Comparison of ENCODE assay signal across 24 cellular contexts in the genomic region with DNA sequence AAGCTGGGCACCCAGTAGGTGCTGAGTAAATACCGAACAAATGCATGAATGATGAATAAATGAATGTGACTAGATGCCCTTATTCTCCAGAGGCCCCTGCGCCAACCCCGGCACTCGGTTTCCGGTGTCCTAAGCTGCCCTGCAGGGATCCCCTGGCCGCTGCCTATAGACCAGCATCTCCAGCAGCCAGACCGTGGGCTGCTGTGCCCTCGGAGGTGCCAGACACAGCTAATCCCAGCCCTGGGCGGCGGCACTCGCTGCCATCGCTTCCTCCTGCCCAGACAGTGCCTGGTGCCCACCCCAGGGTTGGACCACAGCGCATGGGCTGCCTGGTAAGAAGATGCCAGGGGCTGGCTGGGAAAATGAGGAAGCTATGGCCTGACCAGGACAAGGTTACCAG. TPM values are rescaled to one million over a fixed set of nuclear protein-coding genes. Genes with fewer than 3 reads are reported as not detected.
DNase-seq lines count a peak whose midpoint lies in the region; ATAC-seq and TF ChIP-seq lines count a peak whose summit lies in the region.
"Had no signal": no experiment of that assay in that cellular context is flagged by ENCODE, and none has a peak within 500 bp of the region (broad histone marks: within the 10 kb centered on the region; RNA-seq: fewer than 3 reads in every experiment).

No MANE protein-coding gene starts in this region.

- H3K9me3 Mint-ChIP-seq in H9 (no peaks in the 10 kb centered on the region; a peak in 1 of 5 replicates), type B pancreatic cell (no peaks in the 10 kb centered on the region)
- H3K9me3 Mint-ChIP-seq: activated naive CD4-positive, alpha-beta T cell treated with anti-CD3 and anti-CD28 coated beads, Interleukin-2, amount 50 U/mL, for 24 hours; activated T-helper 2 cell treated with anti-CD3 and anti-CD28 coated beads, Interferon-gamma antibody, Interleukin-2, Interleukin-4, amounts not matched to agents 10 μg/mL and 5 μg/mL and 100 μg/mL, durations not matched to agents 14 hours and 24 hours and 36 hours; CD8-positive, alpha-beta T cell; neural progenitor cell had no signal

- 0 out of 2 replicates have a peak overlapping the region, but pooled peaks have one; percentile 9 for H2BK15ac ChIP-seq in H9 (ENCODE audit: low read depth, low read length)
- peak overlapping the region; percentile 34 for H2BK15ac ChIP-seq in neuronal stem cell (ENCODE audit: low read length)

- H3K14ac ChIP-seq in H9 (ENCODE audit: insufficient read depth, low read length) (no peak overlapping the region), neuronal stem cell (ENCODE audit: low read length) (peak overlapping the region; percentile 50)

- H3K36me3 Mint-ChIP-seq in H9 (ENCODE audit: insufficient read depth in 1 of 3, low read depth in 3 of 3): no peaks in the 10 kb centered on the region
- H3K36me3 Mint-ChIP-seq in type B pancreatic cell: no peaks in the 10 kb centered on the region
- H3K36me3 Mint-ChIP-seq: activated naive CD4-positive, alpha-beta T cell treated with anti-CD3 and anti-CD28 coated beads, Interleukin-2, amount 50 U/mL, for 24 hours; CD8-positive, alpha-beta T cell; neural progenitor cell had no signal

- no peak overlapping the region for H3K23ac ChIP-seq in H9 (ENCODE audit: insufficient read length, low read depth, low read length)
- H3K23ac ChIP-seq in neuronal stem cell (ENCODE audit: low read depth, low read length, poor library complexity): no peak overlapping the region

- H3K9me3 ChIP-seq in H9 (ENCODE audit: control insufficient read depth, low read depth, low read length) (no peaks in the 10 kb centered on the region), neuronal stem cell (replicated peaks in 1 of 2; ENCODE audit: control insufficient read depth in 2 of 2, insufficient read depth in 1 of 2, low read depth in 1 of 2, low read length in 2 of 2) (no peaks in the 10 kb centered on the region)
- H3K9me3 ChIP-seq: BE2C, upper lobe of left lung had no signal

- no peak overlapping the region; the same call in 1 of the 2 replicates for H3K4ac ChIP-seq in H9 (ENCODE audit: low read depth, low read length)
- H3K4ac ChIP-seq in neuronal stem cell (ENCODE audit: low read length): no peak overlapping the region

- H3K36me3 ChIP-seq in brain microvascular endothelial cell (replicated peaks): peaks cover 7% of the 10 kb centered on the region
- no peaks in the 10 kb centered on the region for H3K36me3 ChIP-seq in neuronal stem cell (replicated peaks in 1 of 2; ENCODE audit: control insufficient read depth in 2 of 2, insufficient read depth in 2 of 2, low read length in 2 of 2)
- H3K36me3 ChIP-seq: BE2C, neural progenitor cell, upper lobe of left lung had no signal

- no peak overlapping the region for H3K56ac ChIP-seq in H9 (ENCODE audit: insufficient read length, low read depth, low read length)

- H3K4me1 ChIP-seq in H9 (ENCODE audit: insufficient read depth, low read length): peaks cover 18% of the 10 kb centered on the region
- H3K4me1 ChIP-seq in neuronal stem cell (ENCODE audit: control insufficient read depth in 2 of 2, insufficient read depth in 1 of 2, low read depth in 1 of 2, low read length in 2 of 2): peaks cover 12 to 46% of the 10 kb centered on the region in 2 donors
- H3K4me1 ChIP-seq: BE2C had no signal

- peaks cover 39 to 61% of the 10 kb centered on the region in 2 experiments for H3K4me1 Mint-ChIP-seq in H9
- H3K4me1 Mint-ChIP-seq in type B pancreatic cell (ENCODE audit: unreplicated experiment): peaks cover 41% of the 10 kb centered on the region
- H3K4me1 Mint-ChIP-seq: activated naive CD4-positive, alpha-beta T cell treated with anti-CD3 and anti-CD28 coated beads, Interleukin-2, amount 50 U/mL, for 24 hours had no signal

- H3K9ac ChIP-seq in H9 (ENCODE audit: extremely low read depth, insufficient read length, low read length) (no peak overlapping the region), neuronal stem cell (ENCODE audit: low read depth, low read length, poor library complexity) (peak overlapping the region; percentile 24)
- H3K9ac ChIP-seq: neural progenitor cell had no signal

- no CpG with 5 or more reads among the region's 13 CpGs for WGBS in H9 (ENCODE audit: extremely low coverage, insufficient read length, low lambda C conversion rate)
- no CpG with 5 or more reads among the region's 13 CpGs for WGBS in neuronal stem cell (ENCODE audit: extremely low coverage in 2 of 2, insufficient read length in 2 of 2, insufficient replicate concordance in 1 of 2), 2 donors

- H2BK5ac ChIP-seq in H9 (ENCODE audit: insufficient read length, low read length) (no peak overlapping the region), neuronal stem cell (ENCODE audit: low read length) (peak overlapping the region; percentile 57)

- H3T11ph ChIP-seq in H9 (ENCODE audit: low read length): no peak overlapping the region

- H3K18ac ChIP-seq in H9 (ENCODE audit: insufficient read length, low read depth, low read length): no peak overlapping the region
- H3K18ac ChIP-seq in neuronal stem cell (ENCODE audit: low read length): peak overlapping the region; percentile 23

- no peaks in the 10 kb centered on the region for H3K27me3 ChIP-seq in H9 (ENCODE audit: insufficient read depth, low read length)
- no peaks in the 10 kb centered on the region for H3K27me3 ChIP-seq in brain microvascular endothelial cell (replicated peaks)
- peaks cover 0 to 59% (median 5%) of the 10 kb centered on the region in 3 experiments for H3K27me3 ChIP-seq in neuronal stem cell (ENCODE audit: control insufficient read depth in 3 of 3, insufficient read depth in 3 of 3, low read depth in 1 of 3, low read length in 3 of 3)
- H3K27me3 ChIP-seq: BE2C had no signal

- H3K23me2 ChIP-seq in H9 (ENCODE audit: insufficient read length, low read depth, low read length, poor library complexity, severe bottlenecking): peaks cover 15% of the 10 kb centered on the region

- H3K4me2 ChIP-seq in H9 (ENCODE audit: insufficient read depth, insufficient read length, low read length) (no peak overlapping the region), neuronal stem cell (ENCODE audit: insufficient read depth, low read length, poor library complexity, severe bottlenecking) (no peak overlapping the region)
- H3K4me2 ChIP-seq: neural progenitor cell had no signal

- no peak overlapping the region for H4K5ac ChIP-seq in H9 (ENCODE audit: insufficient read length, low read depth, low read length)

- H3K27me3 Mint-ChIP-seq in H9 (ENCODE audit: low read depth) (no peaks in the 10 kb centered on the region; the same call in 1 of the 2 replicates), type B pancreatic cell (peaks cover 3% of the 10 kb centered on the region)

- H4K8ac ChIP-seq in H9 (replicated peaks; ENCODE audit: insufficient read length, low read depth, low read length) (no peak overlapping the region), neuronal stem cell (ENCODE audit: low read depth, low read length) (peak overlapping the region; percentile 83)

- DNase-seq in H9: no peak
- no peak for DNase-seq in brain microvascular endothelial cell
- DNase-seq in neuronal stem cell (ENCODE audit: low spot score): no peak
- no peak for DNase-seq in type B pancreatic cell (ENCODE audit: extremely low spot score, unreplicated experiment)
- DNase-seq in left colon: no peak
- DNase-seq: activated CD4-positive, alpha-beta T cell treated with anti-CD3 and anti-CD28 coated beads for 36 hours; activated CD8-positive, alpha-beta T cell treated with anti-CD3 and anti-CD28 coated beads, Interleukin-2, amount 10 ng/mL, durations not matched to agents 7 days and 5 days; BE2C; CD8-positive, alpha-beta T cell; Kasumi-1; NCI-H1436; NCI-H345; NCI-H748 treated with DMSO at 0.1 percent for 48 hours; SHP77; stimulated activated CD4-positive, alpha-beta T cell treated with anti-CD3 and anti-CD28 coated beads, Interleukin-4, amount 100 ng/mL, for 24 hours; T-helper 9 cell had no signal

- no peak for TF ChIP-seq CTCF in H9 (conservative IDR thresholded peaks at IDR 0.05)
- no peak for TF ChIP-seq CTCF in brain microvascular endothelial cell (IDR thresholded peaks at IDR 0.05; ENCODE audit: low read depth, low read length, missing control alignments)
- TF ChIP-seq CTCF in type B pancreatic cell (conservative IDR thresholded peaks at IDR 0.05): no peak

- H2BK120ac ChIP-seq in H9 (ENCODE audit: low read depth, low read length, poor library complexity, severe bottlenecking): no peak overlapping the region
- H2BK120ac ChIP-seq in neuronal stem cell (ENCODE audit: low read depth, low read length): no peak overlapping the region

- H2AFZ ChIP-seq in H9 (ENCODE audit: low read length) (no peak overlapping the region), neuronal stem cell (ENCODE audit: low read length) (no peak overlapping the region)
- H2AFZ ChIP-seq: neural progenitor cell had no signal

- H2BK20ac ChIP-seq in H9 (ENCODE audit: low read depth, low read length, poor library complexity, severe bottlenecking): no peak overlapping the region

- H2AK5ac ChIP-seq in H9 (ENCODE audit: insufficient read length, low read length) (no peak overlapping the region), neuronal stem cell (ENCODE audit: low read depth, low read length) (peak overlapping the region; percentile 13)

- in situ Hi-C loops in brain microvascular endothelial cell (cut with HindIII; ENCODE audit: low pct_ligation_motif_present, low sequenced_read_pairs): no loop called here

- no peak overlapping the region for H4K91ac ChIP-seq in H9 (ENCODE audit: insufficient read length, low read depth, low read length)
- no peak overlapping the region for H4K91ac ChIP-seq in neuronal stem cell (ENCODE audit: low read depth, low read length, poor library complexity)

- H3K27ac ChIP-seq in H9 (ENCODE audit: insufficient read length, low read depth, low read length): no peak overlapping the region
- H3K27ac ChIP-seq in brain microvascular endothelial cell: peak overlapping the region; percentile 93
- H3K27ac ChIP-seq in neuronal stem cell (replicated peaks; ENCODE audit: low read length): no peak overlapping the region
- H3K27ac ChIP-seq: neural progenitor cell, upper lobe of left lung, VCaP had no signal

- intact Hi-C loops in left colon (cut with DNase I, micrococcal nuclease): no loop called here

- no peaks in the 10 kb centered on the region for H3K79me1 ChIP-seq in H9 (ENCODE audit: insufficient read depth, low read depth, low read length, poor library complexity, severe bottlenecking)
- no peaks in the 10 kb centered on the region for H3K79me1 ChIP-seq in neuronal stem cell (ENCODE audit: low read depth, low read length)

- no peaks in the 10 kb centered on the region for H3K79me2 ChIP-seq in H9 (ENCODE audit: insufficient read depth, low read length)

- no peak for ATAC-seq in HG03354 (IDR thresholded peaks at IDR 0.05; ENCODE audit: poor library complexity, severe bottlenecking, unreplicated experiment)
- no peak for ATAC-seq in left colon
- ATAC-seq in HG03520 (IDR thresholded peaks at IDR 0.05; ENCODE audit: unreplicated experiment): no peak
- ATAC-seq: activated CD8-positive, alpha-beta T cell treated with anti-CD3 and anti-CD28 coated beads, Interleukin-2, amount 10 ng/mL, durations not matched to agents 7 days and 5 days; CD8-positive, alpha-beta T cell; right cardiac atrium had no signal

- H3K4me3 Mint-ChIP-seq in H9: no peak overlapping the region
- H3K4me3 Mint-ChIP-seq in type B pancreatic cell: no peak overlapping the region
- H3K4me3 Mint-ChIP-seq: activated CD4-positive, alpha-beta T cell treated with anti-CD3 and anti-CD28 coated beads for 36 hours; activated CD8-positive, alpha-beta T cell treated with anti-CD3 and anti-CD28 coated beads, Interleukin-2, amount 10 ng/mL, durations not matched to agents 7 days and 5 days; activated naive CD4-positive, alpha-beta T cell treated with anti-CD3 and anti-CD28 coated beads, Interleukin-2, amount 50 U/mL, for 24 hours; neural progenitor cell had no signal

- H3K4me3 ChIP-seq in brain microvascular endothelial cell (ENCODE audit: low read depth, low read length) (no peak overlapping the region), neuronal stem cell (ENCODE audit: low read length in 2 of 2) (no peak overlapping the region)
- H3K4me3 ChIP-seq: neural progenitor cell, upper lobe of left lung had no signal

- no peaks in the 10 kb centered on the region for H4K20me1 ChIP-seq in H9 (ENCODE audit: control insufficient read depth, insufficient read depth, insufficient read length)

- H2BK12ac ChIP-seq in H9 (ENCODE audit: insufficient read length, low read depth, low read length): no peak overlapping the region
- H2BK12ac ChIP-seq in neuronal stem cell (ENCODE audit: low read length): peak overlapping the region; percentile 27

- no peak overlapping the region; a peak in 1 of 7 replicates for H3K27ac Mint-ChIP-seq in H9
- peak overlapping the region; percentile 55 for H3K27ac Mint-ChIP-seq in type B pancreatic cell
- H3K27ac Mint-ChIP-seq: activated CD4-positive, alpha-beta T cell treated with anti-CD3 and anti-CD28 coated beads for 36 hours; activated CD8-positive, alpha-beta T cell treated with anti-CD3 and anti-CD28 coated beads, Interleukin-2, amount 10 ng/mL, durations not matched to agents 7 days and 5 days; activated naive CD4-positive, alpha-beta T cell treated with anti-CD3 and anti-CD28 coated beads, Interleukin-2, amount 50 U/mL, for 24 hours; activated T-helper 2 cell treated with anti-CD3 and anti-CD28 coated beads, Interferon-gamma antibody, Interleukin-2, Interleukin-4, amounts not matched to agents 10 μg/mL and 5 μg/mL and 100 μg/mL, durations not matched to agents 14 hours and 24 hours and 36 hours; CD8-positive, alpha-beta T cell had no signal

RNA-seq across cellular contexts. Expression of gene CREB3L1, which starts 15.6 kb away (rescaled TPM):
- total RNA-seq in H9 (2021) (2.6 and 3.3 TPM in 2 replicates), type B pancreatic cell (ENCODE audit: low replicate concordance) (9.8 and 20.8 TPM in 2 replicates), left colon (100 to 1,000 TPM; 118 to 200 TPM)
- 8.4 TPM for polyA plus RNA-seq in neuronal stem cell (2013, experiment 1 of 2)
- 8.8 TPM for polyA plus RNA-seq in neuronal stem cell (2013, experiment 2 of 2)
- total RNA-seq: activated CD8-positive, alpha-beta T cell treated with anti-CD3 and anti-CD28 coated beads, Interleukin-2, amount 10 ng/mL, durations not matched to agents 7 days and 5 days; activated T-helper 2 cell treated with anti-CD3 and anti-CD28 coated beads, Interferon-gamma antibody, Interleukin-2, Interleukin-4, amounts not matched to agents 10 μg/mL and 5 μg/mL and 100 μg/mL, durations not matched to agents 14 hours and 24 hours and 36 hours; CD8-positive, alpha-beta T cell had no signal

RNA-seq across cellular contexts. Expression of gene DGKZ, which starts 54.2 kb away (rescaled TPM):
- total RNA-seq in H9 (2021): 68.8 and 68.9 TPM in 2 replicates
- polyA plus RNA-seq in neuronal stem cell (2013, experiment 1 of 2): 33.3 TPM
- 32.3 TPM for polyA plus RNA-seq in neuronal stem cell (2013, experiment 2 of 2)
- total RNA-seq in type B pancreatic cell (ENCODE audit: low replicate concordance): 50.0 and 57.6 TPM in 2 replicates
- total RNA-seq in left colon: 10 to 100 TPM; 44.9 to 47.9 TPM
